Comparison of ENCODE assay signal across 8 cellular contexts in genomic region chr12:32679910-32680217, GRCh38. TPM values are rescaled to one million over a fixed set of nuclear protein-coding genes. Genes with fewer than 3 reads are reported as not detected.
DNase-seq lines count a peak whose midpoint lies in the region; ATAC-seq and TF ChIP-seq lines count a peak whose summit lies in the region.

No MANE protein-coding gene starts in this region.

- POLR2A ChIA-PET in activated B cell treated with CpG ODN at 0.5 μM for 24 hours (lab: Charles Lee) = interaction anchor here (1.7 kb wide), 1 partner anchor 76 kb away, joined by 7 read pairs; the partner anchor contains the start of gene YARS2

- H3K9me3 ChIP-seq in stomach = no peaks in the 10 kb centered on the region

- H3K36me3 Mint-ChIP-seq in activated B cell treated with CpG ODN at 0.5 μM for 24 hours (ENCODE audit: low read depth) = peaks cover 13% of the 10 kb centered on the region

- peak; percentile 49 for DNase-seq in DMS79 treated with DMSO at 0.1 percent for 48 hours (lab: John Stamatoyannopoulos, UW)
- DNase-seq in DMS79 (lab: John Stamatoyannopoulos, UW) = no peak
- DNase-seq in activated B cell treated with CpG ODN at 0.5 μM for 24 hours = no peak
- no peak for DNase-seq in stomach
- DNase-seq in HuH-7.5 (ENCODE audit: low spot score) = no peak
- DNase-seq in hepatic stellate cell (ENCODE audit: low spot score) = no peak

- no peak for ATAC-seq in activated B cell treated with CpG ODN at 0.5 μM for 24 hours (ENCODE audit: low read depth)
- no peak for ATAC-seq in HG02798 (IDR thresholded peaks at IDR 0.05; ENCODE audit: poor library complexity, unreplicated experiment)

- peak overlapping the region; percentile 79 for H3K4me3 ChIP-seq in iPS-11a (ENCODE audit: low read depth, low read length)
- H3K4me3 ChIP-seq in stomach = peak overlapping the region; percentile 71 to 99 (median 90)

- TF ChIP-seq POLR2A in stomach (IDR thresholded peaks at IDR 0.05) = no peak

- H3K27me3 ChIP-seq in stomach = no peaks in the 10 kb centered on the region

- H3K4me3 Mint-ChIP-seq in activated B cell treated with CpG ODN at 0.5 μM for 24 hours = peak overlapping the region; percentile 90

- no peaks in the 10 kb centered on the region for H3K27me3 Mint-ChIP-seq in activated B cell treated with CpG ODN at 0.5 μM for 24 hours

- intact Hi-C loops in activated B cell treated with CpG ODN at 0.5 μM for 24 hours (cut with micrococcal nuclease) = loop anchor here (1.0 to 10.0 kb wide), 9 partner anchors 42 to 1926 kb away; partner anchors contain the start of genes ALG10, CAPRIN2, ETFBKMT and SINHCAF
- intact Hi-C loops in stomach (cut with DNase I; ENCODE audit: low total_unique reads) = no loop called here

- peaks cover 0 to 8% (median 3%) of the 10 kb centered on the region in 4 donors for H3K36me3 ChIP-seq in stomach

- H3K4me1 Mint-ChIP-seq in activated B cell treated with CpG ODN at 0.5 μM for 24 hours = peaks cover 31% of the 10 kb centered on the region

- 0 to 1% (median 0%) methylated on average over 14 of the region's 14 CpGs for WGBS in stomach, 5 donors

- peak overlapping the region; percentile 83 for H3K27ac Mint-ChIP-seq in activated B cell treated with CpG ODN at 0.5 μM for 24 hours

- TF ChIP-seq EP300 in stomach (IDR thresholded peaks at IDR 0.05) = no peak

- peak overlapping the region; percentile 92 to 98 (median 94) for H3K27ac ChIP-seq in stomach

- TF ChIP-seq CTCF in activated B cell treated with CpG ODN at 0.5 μM for 24 hours (IDR thresholded peaks at IDR 0.05) (no peak), stomach (IDR thresholded peaks at IDR 0.05) (no peak)

- no peaks in the 10 kb centered on the region for H3K9me3 Mint-ChIP-seq in activated B cell treated with CpG ODN at 0.5 μM for 24 hours

- CTCF ChIA-PET in activated B cell treated with CpG ODN at 0.5 μM for 24 hours (lab: Charles Lee) = no interaction called here

- H3K4me1 ChIP-seq in stomach = peaks cover 0 to 41% (median 25%) of the 10 kb centered on the region in 4 donors

RNA-seq across cellular contexts. Expression of gene DNM1L, which starts 0.8 kb away (rescaled TPM):
- total RNA-seq in activated B cell treated with CpG ODN at 0.5 μM for 24 hours (67.8 and 83.1 TPM in 2 replicates), stomach (100 to 1,000 TPM in 2 of 5 donors, 10 to 100 TPM in 3; 33.9 to 157 (median 61.3) TPM)
- 10 to 100 TPM; 17.7 to 23.2 (median 19.6) TPM for polyA plus RNA-seq in stomach
